In genomic region chr17:5115673-5116651, GRCh38 we compare ENCODE assay signal across 16 cellular contexts. TPM values are rescaled to one million over a fixed set of nuclear protein-coding genes. Genes with fewer than 3 reads are reported as not detected.
A peak's percentile ranks its signal among the peaks of the same experiment; 100 is the strongest.
DNase-seq lines count a peak whose midpoint lies in the region; ATAC-seq and TF ChIP-seq lines count a peak whose summit lies in the region.
"Had no signal": no experiment of that assay in that cellular context is flagged by ENCODE, and none has a peak within 500 bp of the region (broad histone marks: within the 10 kb centered on the region; RNA-seq: fewer than 3 reads in every experiment).

TSS of gene USP6 (plus strand) at chr17:5116032. CDS start at chr17:5130368, 14,336 bp downstream.

- no peak within 1 kb of the TSS for H3K27ac ChIP-seq in IMR-90 (ENCODE audit: insufficient read depth, low read length)
- H3K27ac ChIP-seq in skeletal muscle tissue (ENCODE audit: low read depth, low read length), result no peak within 1 kb of the TSS
- no peak within 1 kb of the TSS for H3K27ac ChIP-seq in CD4-positive, alpha-beta T cell (ENCODE audit: low read depth, low read length)
- H3K27ac ChIP-seq: A549, cardiac muscle cell had no signal

- H2BK5ac ChIP-seq in IMR-90 (ENCODE audit: low read depth, low read length, poor library complexity, severe bottlenecking), result no peak within 1 kb of the TSS

- no peak within 1 kb of the TSS for H2BK15ac ChIP-seq in IMR-90 (ENCODE audit: low read depth, low read length)

- no TSS peak for BruUV-seq in IMR-90 (replicated peaks; lab: Mats Ljungman, UMichigan)

- H4K8ac ChIP-seq in IMR-90 (ENCODE audit: low read depth in 2 of 2, low read length in 2 of 2), result no peak within 1 kb of the TSS

- ATAC-seq in IMR-90 (ENCODE audit: low read depth) (no peak), GM18519 (IDR thresholded peaks at IDR 0.05; ENCODE audit: low FRiP score, unreplicated experiment) (no peak), HG03571 (IDR thresholded peaks at IDR 0.05; ENCODE audit: unreplicated experiment) (no peak)
- ATAC-seq in CD4-positive, alpha-beta T cell (ENCODE audit: poor library complexity), result no peak
- ATAC-seq: A549; activated CD4-positive, CD25-positive, alpha-beta regulatory T cell treated with anti-CD3 and anti-CD28 coated beads, Interleukin-2, amount 50 U/mL, for 24 hours had no signal

- no peak within 1 kb of the TSS for H2BK20ac ChIP-seq in IMR-90 (ENCODE audit: low read depth, low read length)

- H3K9me3 Mint-ChIP-seq in CD4-positive, alpha-beta T cell, result no peaks in the 10 kb centered on the region

- H3K9me3 ChIP-seq in IMR-90 (ENCODE audit: control insufficient read depth, insufficient read depth, low read length) (peaks cover 19% of the 10 kb centered on the region), skeletal muscle tissue (ENCODE audit: control insufficient read depth in 3 of 3, low read length in 3 of 3) (no peaks in the 10 kb centered on the region)
- no peaks in the 10 kb centered on the region for H3K9me3 ChIP-seq in CD4-positive, alpha-beta T cell (ENCODE audit: control insufficient read depth, low read length)
- H3K9me3 ChIP-seq: transverse colon had no signal

- in situ Hi-C loops in IMR-90 (cut with MboI; ENCODE audit: low sequenced_read_pairs), result no loop called here

- H3K4me3 Mint-ChIP-seq in CD4-positive, alpha-beta T cell, result no peak within 1 kb of the TSS
- H3K4me3 Mint-ChIP-seq: activated naive CD4-positive, alpha-beta T cell treated with anti-CD3 and anti-CD28 coated beads, Interleukin-2, amount 10 ng/mL, durations not matched to agents 7 days and 5 days had no signal

- H4K5ac ChIP-seq in IMR-90 (ENCODE audit: low read depth, low read length), result no peak within 1 kb of the TSS

- peaks cover 68% of the 10 kb centered on the region for H3K27me3 Mint-ChIP-seq in CD4-positive, alpha-beta T cell

- H2AK9ac ChIP-seq in IMR-90 (replicated peaks; ENCODE audit: low read depth, low read length, poor library complexity), result no peak within 1 kb of the TSS

- H3K4me1 ChIP-seq in IMR-90 (ENCODE audit: control insufficient read depth, insufficient read depth, low read length), result no peaks in the 10 kb centered on the region
- peaks cover 9 to 19% (median 17%) of the 10 kb centered on the region in 3 donors for H3K4me1 ChIP-seq in skeletal muscle tissue (ENCODE audit: control insufficient read depth in 3 of 3, insufficient read depth in 3 of 3, low read length in 3 of 3)
- H3K4me1 ChIP-seq: A549 had no signal

- H3K36me3 ChIP-seq in IMR-90 (ENCODE audit: control insufficient read depth, insufficient read depth, low read length) (no peaks in the 10 kb centered on the region), skeletal muscle tissue (ENCODE audit: control insufficient read depth in 3 of 3, insufficient read depth in 3 of 3, low read length in 3 of 3) (peaks cover 0 to 8% (median 4%) of the 10 kb centered on the region in 3 donors)
- H3K36me3 ChIP-seq: cardiac muscle cell, transverse colon had no signal

- peak within 1 kb of the TSS; percentile 61 for H2AFZ ChIP-seq in IMR-90 (replicated peaks; ENCODE audit: low read length, poor library complexity)

- H3K9me1 ChIP-seq in IMR-90 (ENCODE audit: insufficient read depth, low read length), result no peaks in the 10 kb centered on the region

- no peak within 1 kb of the TSS for H3K27ac Mint-ChIP-seq in CD4-positive, alpha-beta T cell
- H3K27ac Mint-ChIP-seq: activated naive CD4-positive, alpha-beta T cell treated with anti-CD3 and anti-CD28 coated beads, Interleukin-2, amount 10 ng/mL, durations not matched to agents 7 days and 5 days; CD4-positive, CD25-positive, alpha-beta regulatory T cell had no signal

- intact Hi-C loops in IMR-90 (cut with micrococcal nuclease), result no loop called here
- intact Hi-C loops in CD4-positive, alpha-beta T cell (cut with DNase I, micrococcal nuclease), result no loop called here

- H3K4me1 Mint-ChIP-seq in CD4-positive, alpha-beta T cell (ENCODE audit: low read depth), result peaks cover 25% of the 10 kb centered on the region

- 30% methylated on average over 24 of the region's 87 CpGs; no CpG with 5 or more reads in 1 of the 2 experiments for WGBS in IMR-90 (ENCODE audit: extremely low coverage in 2 of 2, insufficient read length in 1 of 2), 2 experiments

- dilution Hi-C loops in IMR-90 (cut with HindIII; ENCODE audit: low sequenced_read_pairs, unreplicated experiment), result no loop called here

- peaks cover 5 to 10% of the 10 kb centered on the region in 2 experiments; a peak in 3 of 4 replicates for H3K79me1 ChIP-seq in IMR-90 (ENCODE audit: low read depth in 1 of 2, low read length in 2 of 2)

- peaks cover 19% of the 10 kb centered on the region for H3K36me3 Mint-ChIP-seq in CD4-positive, alpha-beta T cell (ENCODE audit: low read depth)

- no peak for TF ChIP-seq RAD21 in IMR-90 (IDR thresholded peaks at IDR 0.05; ENCODE audit: low read length)

- H3K9ac ChIP-seq in IMR-90 (ENCODE audit: low read depth, low read length), result no peak within 1 kb of the TSS
- H3K9ac ChIP-seq in skeletal muscle tissue (ENCODE audit: low read depth in 1 of 3, low read length in 3 of 3), result peak within 1 kb of the TSS in 1 of 3 donors; percentile 78

- H3K14ac ChIP-seq in IMR-90 (replicated peaks; ENCODE audit: low read depth, low read length), result no peak within 1 kb of the TSS

- TF ChIP-seq POLR2A in IMR-90 (IDR thresholded peaks at IDR 0.05; ENCODE audit: low read depth, low read length), result no peak

- no peaks in the 10 kb centered on the region for H4K20me1 ChIP-seq in IMR-90 (ENCODE audit: insufficient read depth, low read length)

- no peak within 1 kb of the TSS for H3K18ac ChIP-seq in IMR-90 (ENCODE audit: low read depth, low read length)

- peaks cover 42% of the 10 kb centered on the region for H3K27me3 ChIP-seq in IMR-90 (ENCODE audit: control insufficient read depth, insufficient read depth, low read length)
- peaks cover 10 to 24% (median 22%) of the 10 kb centered on the region in 3 donors for H3K27me3 ChIP-seq in skeletal muscle tissue (ENCODE audit: control insufficient read depth in 3 of 3, insufficient read depth in 3 of 3, low read length in 3 of 3)
- H3K27me3 ChIP-seq in CD4-positive, alpha-beta T cell (ENCODE audit: control insufficient read depth, insufficient read depth, low read length), result peaks cover 22% of the 10 kb centered on the region
- H3K27me3 ChIP-seq: cardiac muscle cell had no signal

- no peak within 1 kb of the TSS for H4K91ac ChIP-seq in IMR-90 (ENCODE audit: insufficient read depth, low read depth, low read length)

- H2AK5ac ChIP-seq in IMR-90 (ENCODE audit: low read depth, low read length), result no peak within 1 kb of the TSS

- no peak within 1 kb of the TSS for H3K23ac ChIP-seq in IMR-90 (ENCODE audit: low read depth, low read length)

- H3K56ac ChIP-seq in IMR-90 (ENCODE audit: extremely low read depth, insufficient read depth, low read length), result no peak within 1 kb of the TSS

- H3K4me2 ChIP-seq in IMR-90 (ENCODE audit: low read depth, low read length), result no peak within 1 kb of the TSS
- H3K4me2 ChIP-seq: A549 had no signal

- H3K4me3 ChIP-seq in IMR-90 (ENCODE audit: insufficient read depth, low read depth, low read length) (no peak within 1 kb of the TSS), foreskin fibroblast (ENCODE audit: low read depth in 1 of 2, low read length in 2 of 2) (peak within 1 kb of the TSS; percentile 5 to 17), skeletal muscle tissue (ENCODE audit: low read length in 3 of 3) (peak within 1 kb of the TSS in 2 of 3 donors; percentile 22 to 83)
- H3K4me3 ChIP-seq: A549, cardiac muscle cell had no signal

- POLR2A ChIA-PET in IMR-90 (lab: Charles Lee; ENCODE audit: unreplicated experiment), result no interaction called here
- POLR2A ChIA-PET in CD4-positive, alpha-beta T cell (lab: Charles Lee), result no interaction called here

- DNase-seq in activated CD4-positive, alpha-beta T cell treated with anti-CD3 and anti-CD28 coated beads for 48 hours, result peak; percentile 19
- no peak for DNase-seq in activated CD4-positive, alpha-beta T cell treated with anti-CD3 and anti-CD28 coated beads, Interleukin-2, amount 50 U/mL, for 4 hours
- DNase-seq in IMR-90 (no peak), foreskin fibroblast (no peak)
- DNase-seq in CD4-positive, alpha-beta T cell, result no peak
- DNase-seq: activated CD8-positive, alpha-beta memory T cell treated with anti-CD3 and anti-CD28 coated beads, Interleukin-2, amount 50 U/mL, for 4 hours; activated naive CD4-positive, alpha-beta T cell treated with anti-CD3 and anti-CD28 coated beads, Interleukin-2, amount 10 ng/mL, durations not matched to agents 7 days and 5 days; CD4-positive, CD25-positive, alpha-beta regulatory T cell; MV-4-11; transverse colon had no signal

- no peak within 1 kb of the TSS for H2BK120ac ChIP-seq in IMR-90 (ENCODE audit: low read depth, low read length)

- no peak within 1 kb of the TSS for H3K4ac ChIP-seq in IMR-90 (ENCODE audit: low read depth, low read length)

- CTCF ChIA-PET in IMR-90 (lab: Yijun Ruan, JAX), result no interaction called here
- CTCF ChIA-PET in CD4-positive, alpha-beta T cell (lab: Charles Lee), result interaction anchor here (0.5 kb wide), 1 partner anchor 540 kb away, joined by 5 read pairs; no protein-coding TSS in a partner anchor

- TF ChIP-seq CTCF in IMR-90 (conservative IDR thresholded peaks at IDR 0.05; ENCODE audit: low read depth, low read length), result no peak
- TF ChIP-seq CTCF in foreskin fibroblast (IDR thresholded peaks at IDR 0.05; ENCODE audit: low read depth, low read length), result no peak
- no peak for TF ChIP-seq CTCF in CD4-positive, alpha-beta T cell (IDR thresholded peaks at IDR 0.05)

TF ChIP-seq in IMR-90, 13 proteins besides CTCF, POLR2A, EP300 and RAD21:
- TF ChIP-seq CHD1 (IDR thresholded peaks at IDR 0.05; ENCODE audit: low read depth, low read length) (no peak), SMC3 (IDR thresholded peaks at IDR 0.05; ENCODE audit: low read depth, low read length) (no peak), ELK1 (IDR thresholded peaks at IDR 0.05; ENCODE audit: borderline replicate concordance, low read depth, low read length) (no peak), BHLHE40 (IDR thresholded peaks at IDR 0.05; ENCODE audit: low read depth, low read length) (no peak), NFE2L2 (IDR thresholded peaks at IDR 0.05; ENCODE audit: low read depth, low read length) (no peak)

RNA-seq across cellular contexts. Expression of gene USP6, which starts in this region (rescaled TPM):
- total RNA-seq in IMR-90 (2012; rRNA removed) (not detected in 2 replicates), skeletal muscle tissue (3.7 TPM)
- polyA plus RNA-seq in IMR-90 (2012; rRNA removed), result 0.01 and 0.02 TPM in 2 replicates
- not detected in 2 replicates for polyA plus RNA-seq in IMR-90 (2012; cell fraction: cytosol; rRNA removed)
- polyA plus RNA-seq in IMR-90 (2012; cell fraction: nucleus; rRNA removed; ENCODE audit: low replicate concordance), result 0.02 and 0.13 TPM in 2 replicates
- total RNA-seq in CD4-positive, alpha-beta T cell, result under 1 TPM; 0.05 to 0.08 TPM
- total RNA-seq: CD4-positive, CD25-positive, alpha-beta regulatory T cell had no signal
